35 cellular contexts compared by ENCODE assay signal in the genomic region with DNA sequence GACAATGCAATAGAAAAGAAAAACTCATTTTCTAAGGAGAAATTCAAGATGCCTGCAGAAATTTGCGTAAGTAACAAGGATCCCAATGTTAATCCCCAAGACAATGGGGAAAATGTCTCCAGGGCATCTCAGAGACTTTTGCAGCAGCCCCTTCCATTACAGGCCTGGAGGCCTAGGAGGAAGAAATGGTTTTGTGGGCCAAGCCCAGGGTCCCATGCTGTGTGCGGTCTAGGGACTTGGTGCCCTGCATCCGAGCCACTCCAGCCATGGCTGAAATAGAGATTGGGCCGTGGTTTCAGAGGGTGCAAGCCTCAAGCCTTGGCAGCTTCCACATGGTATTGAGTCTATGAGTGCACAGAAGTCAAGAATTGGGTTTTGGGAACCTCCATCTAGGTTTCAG.
"Had no signal": no experiment of that assay in that cellular context is flagged by ENCODE, and none has a peak within 500 bp of the region (broad histone marks: within the 10 kb centered on the region; RNA-seq: fewer than 3 reads in every experiment).

No MANE protein-coding gene starts in this region.

- H3K27me3 ChIP-seq: MG63 had no signal

- H3K9me3 ChIP-seq: MG63 had no signal

- H3K36me3 ChIP-seq: MG63 had no signal

- H3K4me3 ChIP-seq: MG63 had no signal

- DNase-seq: MG63, MM.1S, MV-4-11, NCI-H1048, NCI-H1092, NCI-H1092 treated with DMSO at 0.1 percent for 48 hours, NCI-H1105, NCI-H1105 treated with DMSO at 0.1 percent for 48 hours, NCI-H1417, NCI-H1417 treated with DMSO at 0.1 percent for 48 hours, NCI-H1436, NCI-H1436 treated with DMSO at 0.1 percent for 48 hours, NCI-H146, NCI-H1694, NCI-H1694 treated with DMSO at 0.1 percent for 48 hours, NCI-H187, NCI-H187 treated with DMSO at 0.1 percent for 48 hours, NCI-H1930, NCI-H2029, NCI-H2029 treated with DMSO at 0.1 percent for 48 hours, NCI-H2081, NCI-H2081 treated with DMSO at 0.1 percent for 48 hours, NCI-H2107, NCI-H2171, NCI-H2171 treated with DMSO at 0.1 percent for 48 hours, NCI-H2227 treated with DMSO at 0.1 percent for 48 hours, NCI-H226, NCI-H345, NCI-H446, NCI-H446 treated with DMSO at 0.1 percent for 48 hours, NCI-H510A, NCI-H510A treated with DMSO at 0.1 percent for 48 hours, NCI-H524, NCI-H524 treated with DMSO at 0.1 percent for 48 hours, NCI-H526 had no signal
